In genomic region chr7:117145952-117146475, GRCh38 we compare ENCODE assay signal across 31 cellular contexts.
DNase-seq lines count a peak whose midpoint lies in the region; ATAC-seq and TF ChIP-seq lines count a peak whose summit lies in the region.
"Had no signal": no experiment of that assay in that cellular context is flagged by ENCODE, and none has a peak within 500 bp of the region (broad histone marks: within the 10 kb centered on the region; RNA-seq: fewer than 3 reads in every experiment).

No MANE protein-coding gene starts in this region.

- DNase-seq in NB4 (ENCODE audit: low read depth) (peak; percentile 21), osteocyte (ENCODE audit: extremely low spot score, unreplicated experiment) (no peak), NCI-H1930 (lab: John Stamatoyannopoulos, UW) (no peak), KG1 (lab: John Stamatoyannopoulos, UW) (no peak)
- no peak for DNase-seq in activated naive CD8-positive, alpha-beta T cell treated with anti-CD3 and anti-CD28 coated beads, Interleukin-2, amount 50 U/mL, for 24 hours
- DNase-seq: activated CD4-positive, alpha-beta T cell treated with anti-CD3 and anti-CD28 coated beads, Interleukin-2, amount 10 ng/mL, durations not matched to agents 24 days and 14 days; activated CD8-positive, alpha-beta memory T cell treated with anti-CD3 and anti-CD28 coated beads for 24 hours; activated T-cell treated with anti-CD3 and anti-CD28 coated beads for 4 hours; DMS53; effector CD4-positive, alpha-beta T cell; HCEC 1CT; hypothalamus; left cardiac atrium; NCI-H1105; NCI-H187 treated with DMSO at 0.1 percent for 48 hours; NCI-H510A treated with DMSO at 0.1 percent for 48 hours; NK-92 treated with Interleukin-12 subunit alpha and Interleukin-12 subunit beta, amount 100 ng/mL, for 24 hours; posterior cingulate gyrus; SHP77; stimulated activated CD4-positive, alpha-beta T cell treated with anti-CD3 and anti-CD28 coated beads, Interleukin-1b, Interleukin-23, amount 100 ng/mL, for 48 hours; SW 1271; testis had no signal

- no peaks in the 10 kb centered on the region for H3K36me3 ChIP-seq in HEK293 (ENCODE audit: control insufficient read depth in 2 of 2, insufficient read depth in 1 of 2, low read length in 2 of 2)
- H3K36me3 ChIP-seq: BLaER1, breast epithelium had no signal

- H3K4me1 ChIP-seq in HEK293 (ENCODE audit: control insufficient read depth, insufficient read depth, low read length), result no peaks in the 10 kb centered on the region
- H3K4me1 ChIP-seq: BLaER1, breast epithelium, right atrium auricular region, testis had no signal

- no peaks in the 10 kb centered on the region for H3K9me3 Mint-ChIP-seq in dendritic cell treated with granulocyte-macrophage colony-stimulating factor and Interleukin-4, amounts not matched to agents 40 ng/mL and 50 ng/mL, for 4 days
- H3K9me3 Mint-ChIP-seq in osteocyte (ENCODE audit: unreplicated experiment), result no peaks in the 10 kb centered on the region
- no peaks in the 10 kb centered on the region for H3K9me3 Mint-ChIP-seq in activated naive CD8-positive, alpha-beta T cell treated with anti-CD3 and anti-CD28 coated beads, Interleukin-2, amount 50 U/mL, for 24 hours
- H3K9me3 Mint-ChIP-seq: activated CD4-positive, alpha-beta T cell treated with anti-CD3 and anti-CD28 coated beads, Interleukin-2, amount 10 ng/mL, durations not matched to agents 24 days and 14 days; activated naive CD4-positive, alpha-beta T cell treated with anti-CD3 and anti-CD28 coated beads, Interleukin-2, amount 50 U/mL, for 72 hours; activated T-helper 2 cell treated with anti-CD3 and anti-CD28 coated beads, Interferon-gamma antibody, Interleukin-2, Interleukin-4, amounts not matched to agents 10 μg/mL and 5 μg/mL and 100 μg/mL, durations not matched to agents 14 hours and 24 hours and 36 hours; IgD-negative memory B cell; stimulated activated naive CD8-positive, alpha-beta T cell treated with anti-CD3 and anti-CD28 coated beads, Interleukin-15, Interleukin-2, amounts not matched to agents 100 ng/mL and 50 ng/mL, for 24 hours had no signal

- intact Hi-C loops in dendritic cell treated with granulocyte-macrophage colony-stimulating factor and Interleukin-4, amounts not matched to agents 40 ng/mL and 50 ng/mL, for 4 days (cut with micrococcal nuclease), result no loop called here

- H3K4me3 ChIP-seq in HEK293 (ENCODE audit: low read depth, low read length) (no peak overlapping the region), NB4 (ENCODE audit: low read depth, low read length) (no peak overlapping the region)
- H3K4me3 ChIP-seq: BLaER1, breast epithelium, right atrium auricular region, testis had no signal

- H3K27ac Mint-ChIP-seq in dendritic cell treated with granulocyte-macrophage colony-stimulating factor and Interleukin-4, amounts not matched to agents 40 ng/mL and 50 ng/mL, for 4 days, result peak overlapping the region; percentile 73
- H3K27ac Mint-ChIP-seq in osteocyte (ENCODE audit: unreplicated experiment), result peak overlapping the region; percentile 9
- no peak overlapping the region for H3K27ac Mint-ChIP-seq in activated naive CD8-positive, alpha-beta T cell treated with anti-CD3 and anti-CD28 coated beads, Interleukin-2, amount 50 U/mL, for 24 hours
- H3K27ac Mint-ChIP-seq: activated CD4-positive, alpha-beta T cell treated with anti-CD3 and anti-CD28 coated beads, Interleukin-2, amount 10 ng/mL, durations not matched to agents 24 days and 14 days; activated naive CD4-positive, alpha-beta T cell treated with anti-CD3 and anti-CD28 coated beads, Interleukin-2, amount 50 U/mL, for 72 hours; activated T-helper 2 cell treated with anti-CD3 and anti-CD28 coated beads, Interferon-gamma antibody, Interleukin-2, Interleukin-4, amounts not matched to agents 10 μg/mL and 5 μg/mL and 100 μg/mL, durations not matched to agents 14 hours and 24 hours and 36 hours; IgD-negative memory B cell; stimulated activated naive CD8-positive, alpha-beta T cell treated with anti-CD3 and anti-CD28 coated beads, Interleukin-15, Interleukin-2, amounts not matched to agents 100 ng/mL and 50 ng/mL, for 24 hours had no signal

- TF ChIP-seq POLR2A in NB4 (IDR thresholded peaks at IDR 0.05; ENCODE audit: extremely low read depth, insufficient read length), result no peak

- POLR2A ChIA-PET in HEK293 (lab: Yijun Ruan, JAX), result no interaction called here

- H3K27ac ChIP-seq in HEK293 (ENCODE audit: extremely low read depth, low read depth, low read length), result no peak overlapping the region
- H3K27ac ChIP-seq: BLaER1, breast epithelium, right atrium auricular region, testis had no signal

- H3K4me3 Mint-ChIP-seq in dendritic cell treated with granulocyte-macrophage colony-stimulating factor and Interleukin-4, amounts not matched to agents 40 ng/mL and 50 ng/mL, for 4 days, result peak overlapping the region; percentile 58
- no peak overlapping the region for H3K4me3 Mint-ChIP-seq in osteocyte (ENCODE audit: unreplicated experiment)
- no peak overlapping the region for H3K4me3 Mint-ChIP-seq in activated naive CD8-positive, alpha-beta T cell treated with anti-CD3 and anti-CD28 coated beads, Interleukin-2, amount 50 U/mL, for 24 hours
- H3K4me3 Mint-ChIP-seq: activated CD4-positive, alpha-beta T cell treated with anti-CD3 and anti-CD28 coated beads, Interleukin-2, amount 10 ng/mL, durations not matched to agents 24 days and 14 days; IgD-negative memory B cell; stimulated activated naive CD8-positive, alpha-beta T cell treated with anti-CD3 and anti-CD28 coated beads, Interleukin-15, Interleukin-2, amounts not matched to agents 100 ng/mL and 50 ng/mL, for 24 hours had no signal

- peaks cover 36% of the 10 kb centered on the region for H3K4me1 Mint-ChIP-seq in dendritic cell treated with granulocyte-macrophage colony-stimulating factor and Interleukin-4, amounts not matched to agents 40 ng/mL and 50 ng/mL, for 4 days (ENCODE audit: low read depth)
- H3K4me1 Mint-ChIP-seq in osteocyte (ENCODE audit: unreplicated experiment), result peaks cover 14% of the 10 kb centered on the region
- no peaks in the 10 kb centered on the region for H3K4me1 Mint-ChIP-seq in activated naive CD8-positive, alpha-beta T cell treated with anti-CD3 and anti-CD28 coated beads, Interleukin-2, amount 50 U/mL, for 24 hours
- H3K4me1 Mint-ChIP-seq: IgD-negative memory B cell had no signal

- CTCF ChIA-PET in HEK293 (lab: Yijun Ruan, JAX), result interaction anchor here (0.5 to 1.3 kb wide), 3 partner anchors 16 to 158 kb away, joined by 3 read pairs; no protein-coding TSS in a partner anchor

- peaks cover 28% of the 10 kb centered on the region for H3K36me3 Mint-ChIP-seq in dendritic cell treated with granulocyte-macrophage colony-stimulating factor and Interleukin-4, amounts not matched to agents 40 ng/mL and 50 ng/mL, for 4 days (ENCODE audit: low read depth)
- H3K36me3 Mint-ChIP-seq in osteocyte (ENCODE audit: unreplicated experiment), result peaks cover 39% of the 10 kb centered on the region
- H3K36me3 Mint-ChIP-seq in activated naive CD8-positive, alpha-beta T cell treated with anti-CD3 and anti-CD28 coated beads, Interleukin-2, amount 50 U/mL, for 24 hours (ENCODE audit: low read depth), result no peaks in the 10 kb centered on the region
- H3K36me3 Mint-ChIP-seq: activated naive CD4-positive, alpha-beta T cell treated with anti-CD3 and anti-CD28 coated beads, Interleukin-2, amount 50 U/mL, for 72 hours had no signal

- H3K27me3 Mint-ChIP-seq in dendritic cell treated with granulocyte-macrophage colony-stimulating factor and Interleukin-4, amounts not matched to agents 40 ng/mL and 50 ng/mL, for 4 days, result no peaks in the 10 kb centered on the region
- no peaks in the 10 kb centered on the region for H3K27me3 Mint-ChIP-seq in osteocyte (ENCODE audit: unreplicated experiment)
- no peaks in the 10 kb centered on the region for H3K27me3 Mint-ChIP-seq in activated naive CD8-positive, alpha-beta T cell treated with anti-CD3 and anti-CD28 coated beads, Interleukin-2, amount 50 U/mL, for 24 hours
- H3K27me3 Mint-ChIP-seq: activated CD4-positive, alpha-beta T cell treated with anti-CD3 and anti-CD28 coated beads, Interleukin-2, amount 10 ng/mL, durations not matched to agents 24 days and 14 days; IgD-negative memory B cell; stimulated activated naive CD8-positive, alpha-beta T cell treated with anti-CD3 and anti-CD28 coated beads, Interleukin-15, Interleukin-2, amounts not matched to agents 100 ng/mL and 50 ng/mL, for 24 hours had no signal

- no peaks in the 10 kb centered on the region for H3K9me3 ChIP-seq in HEK293 (ENCODE audit: control insufficient read depth, insufficient read depth, low read depth, low read length)
- H3K9me3 ChIP-seq: BLaER1, breast epithelium, right atrium auricular region, testis had no signal

- no peak for ATAC-seq in activated naive CD8-positive, alpha-beta T cell treated with anti-CD3 and anti-CD28 coated beads, Interleukin-2, amount 50 U/mL, for 24 hours
- ATAC-seq: activated naive CD4-positive, alpha-beta T cell treated with anti-CD3 and anti-CD28 coated beads, Interleukin-2, amount 50 U/mL, for 72 hours had no signal

- TF ChIP-seq CTCF in HEK293 (tag by site-specific recombination; IDR thresholded peaks at IDR 0.05) (no peak), NB4 (IDR thresholded peaks at IDR 0.05; ENCODE audit: low read depth, low read length) (no peak), osteocyte (IDR thresholded peaks at IDR 0.05) (no peak)

TF ChIP-seq in HEK293, 187 proteins besides CTCF, POLR2A, EP300 and RAD21:
- no peak for TF ChIP-seq ZNF155 (tag by site-specific recombination; IDR thresholded peaks at IDR 0.05)
- TF ChIP-seq ZNF623 (tag by site-specific recombination; IDR thresholded peaks at IDR 0.05), result peak; percentile 58
TF ChIP-seq in HEK293: peak in this region for 1.
